1 cellular context compared by ENCODE assay signal in genomic region chr2:197081294-197081693, GRCh38.
TF ChIP-seq lines count a peak whose summit lies in the region.

No MANE protein-coding gene starts in this region.

TF ChIP-seq in IMR-90, 13 proteins besides CTCF, POLR2A, EP300 and RAD21 (continued from another document):
- TF ChIP-seq RCOR1 (IDR thresholded peaks at IDR 0.05; ENCODE audit: insufficient replicate concordance, low read length) (no peak), MAFK (IDR thresholded peaks at IDR 0.05; ENCODE audit: low read depth, low read length) (0 out of 2 replicates have a peak, but pooled peaks have one; percentile 8), FOS (IDR thresholded peaks at IDR 0.05; ENCODE audit: low read depth, low read length) (no peak), RFX5 (IDR thresholded peaks at IDR 0.05; ENCODE audit: low read depth, low read length) (no peak), CEBPB (IDR thresholded peaks at IDR 0.05; ENCODE audit: low read depth, low read length) (no peak)
